30 cellular contexts compared by ENCODE assay signal in the genomic region with DNA sequence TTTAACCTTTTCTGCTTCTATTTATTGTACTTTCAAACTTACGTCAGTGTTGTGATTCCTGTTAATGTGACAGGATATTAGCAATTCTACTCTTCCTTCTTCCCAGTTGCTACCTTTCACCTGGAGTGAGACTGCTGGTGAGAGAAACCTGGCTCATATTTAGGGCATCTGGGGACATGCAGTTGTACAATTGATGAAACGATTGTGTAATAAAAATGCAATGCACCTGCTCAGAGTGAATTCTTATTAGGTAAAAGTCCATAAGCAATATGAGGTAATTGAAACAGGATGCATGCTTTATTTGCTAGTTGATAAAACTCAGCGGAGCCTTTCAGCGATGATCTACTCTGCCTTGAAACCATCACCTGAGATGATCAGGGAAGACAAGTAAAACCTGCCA.
"Had no signal": no experiment of that assay in that cellular context is flagged by ENCODE, and none has a peak within 500 bp of the region (broad histone marks: within the 10 kb centered on the region; RNA-seq: fewer than 3 reads in every experiment).

No MANE protein-coding gene starts in this region.

- H3K4me3 ChIP-seq: PC-9 had no signal

- DNase-seq: activated B cell treated with CpG ODN at 0.5 μM for 24 hours; activated CD4-positive, alpha-beta memory T cell treated with anti-CD3 and anti-CD28 coated beads for 36 hours; activated CD4-positive, alpha-beta T cell treated with anti-CD3 and anti-CD28 coated beads for 4 hours; activated CD4-positive, alpha-beta T cell treated with anti-CD3 and anti-CD28 coated beads, Interleukin-2, amount 50 U/mL, for 1 hour; activated CD4-positive, CD25-positive, alpha-beta regulatory T cell treated with anti-CD3 and anti-CD28 coated beads, Interleukin-2, amount 50 U/mL, for 72 hours; activated CD8-positive, alpha-beta memory T cell treated with anti-CD3 and anti-CD28 coated beads, Interleukin-2, amount 50 U/mL, for 4 hours; activated gamma-delta T cell treated with Interleukin-2 at 50 U/mL for 16 hours; activated naive CD4-positive, alpha-beta T cell treated with anti-CD3 and anti-CD28 coated beads for 36 hours; activated T-cell treated with anti-CD3 and anti-CD28 coated beads for 4 hours; activated T-cell treated with anti-CD3 and anti-CD28 coated beads, Interleukin-2, amount 50 U/mL, for 4 hours; anterior cingulate cortex; central memory CD4-positive, alpha-beta T cell; Karpas-422; KBM-7; NCI-H1048; NCI-H1105 treated with DMSO at 0.1 percent for 48 hours; NCI-H1694 treated with DMSO at 0.1 percent for 48 hours; NCI-H2029; NCI-H345; NCI-H526; PC-9; SIG-M5; SW 1271; T-helper 1 cell; T-helper 2 cell; T-helper 9 cell had no signal

- ATAC-seq: activated naive CD4-positive, alpha-beta T cell treated with anti-CD3 and anti-CD28 coated beads, Interleukin-2, amount 50 U/mL, for 72 hours; activated T-cell treated with anti-CD3 and anti-CD28 coated beads, Interleukin-2, amount 50 U/mL, for 4 hours; Right ventricle myocardium inferior had no signal

- H3K27ac ChIP-seq: PC-9, RWPE1, VCaP had no signal
